Comparison of ENCODE assay signal across 36 cellular contexts in genomic region chrX:19237919-19238318, GRCh38.
"Had no signal": no experiment of that assay in that cellular context is flagged by ENCODE, and none has a peak within 500 bp of the region (broad histone marks: within the 10 kb centered on the region; RNA-seq: fewer than 3 reads in every experiment).

No MANE protein-coding gene starts in this region.

- DNase-seq: activated CD4-positive, alpha-beta memory T cell treated with anti-CD3 and anti-CD28 coated beads, Interleukin-2, amount 10 ng/mL, durations not matched to agents 7 days and 5 days; activated CD4-positive, alpha-beta T cell treated with anti-CD3 and anti-CD28 coated beads for 1 hour; activated CD4-positive, alpha-beta T cell treated with anti-CD3 and anti-CD28 coated beads for 48 hours; activated CD4-positive, CD25-positive, alpha-beta regulatory T cell; activated CD8-positive, alpha-beta memory T cell treated with anti-CD3 and anti-CD28 coated beads for 24 hours; activated CD8-positive, alpha-beta memory T cell treated with anti-CD3 and anti-CD28 coated beads, Interleukin-2, amount 10 ng/mL, durations not matched to agents 7 days and 5 days; activated CD8-positive, alpha-beta memory T cell treated with anti-CD3 and anti-CD28 coated beads, Interleukin-2, amount 50 U/mL, for 48 hours; activated effector memory CD4-positive, alpha-beta T cell treated with Interleukin-2 at 50 U/mL for 16 hours; activated naive CD4-positive, alpha-beta T cell; activated naive CD4-positive, alpha-beta T cell treated with anti-CD3 and anti-CD28 coated beads, Interleukin-2, amount 50 U/mL, for 16 hours; activated naive CD8-positive, alpha-beta T cell treated with anti-CD3 and anti-CD28 coated beads for 36 hours; activated T-cell treated with anti-CD3 and anti-CD28 coated beads, Interleukin-2, amount 50 U/mL, for 48 hours; amniotic stem cell; body of pancreas; NCI-H1092 treated with DMSO at 0.1 percent for 48 hours; NCI-H1417; NCI-H146; NCI-H187; NCI-H2029 treated with DMSO at 0.1 percent for 48 hours; NCI-H2107; NCI-H2171; NCI-H510A; NCI-H526; NCI-H748 treated with DMSO at 0.1 percent for 48 hours; NK-92 treated with Interleukin-12 subunit alpha and Interleukin-12 subunit beta, amount 100 ng/mL, for 24 hours; PC-3; Peyer's patch; RPMI8226; SHP77; SJCRH30; T1000; WERI-Rb-1 had no signal

- H3K27me3 ChIP-seq: ascending aorta, body of pancreas, breast epithelium, Peyer's patch, SJCRH30 had no signal

- H3K27ac Mint-ChIP-seq: activated CD4-positive, alpha-beta memory T cell treated with anti-CD3 and anti-CD28 coated beads, Interleukin-2, amount 10 ng/mL, durations not matched to agents 7 days and 5 days; activated CD8-positive, alpha-beta memory T cell treated with anti-CD3 and anti-CD28 coated beads, Interleukin-2, amount 10 ng/mL, durations not matched to agents 7 days and 5 days; activated naive CD8-positive, alpha-beta T cell treated with anti-CD3 and anti-CD28 coated beads for 36 hours had no signal

- H3K4me3 ChIP-seq: ascending aorta, body of pancreas, breast epithelium, K562, Peyer's patch, SJCRH30, SK-N-MC had no signal

- H3K9me3 ChIP-seq: ascending aorta, body of pancreas, SJCRH30 had no signal

- H3K27ac ChIP-seq: ascending aorta, body of pancreas, breast epithelium, Peyer's patch, SJCRH30, SK-N-MC, WERI-Rb-1 had no signal

- ATAC-seq: activated CD8-positive, alpha-beta memory T cell treated with anti-CD3 and anti-CD28 coated beads, Interleukin-2, amount 10 ng/mL, durations not matched to agents 7 days and 5 days; body of pancreas; K562; PC-3 had no signal

- H3K4me1 ChIP-seq: ascending aorta, body of pancreas, breast epithelium, Peyer's patch, SJCRH30 had no signal

- H3K4me3 Mint-ChIP-seq: activated CD4-positive, alpha-beta memory T cell treated with anti-CD3 and anti-CD28 coated beads, Interleukin-2, amount 10 ng/mL, durations not matched to agents 7 days and 5 days; activated CD8-positive, alpha-beta memory T cell treated with anti-CD3 and anti-CD28 coated beads, Interleukin-2, amount 10 ng/mL, durations not matched to agents 7 days and 5 days; activated naive CD8-positive, alpha-beta T cell treated with anti-CD3 and anti-CD28 coated beads for 36 hours had no signal

- H3K9me3 Mint-ChIP-seq: activated naive CD8-positive, alpha-beta T cell treated with anti-CD3 and anti-CD28 coated beads for 36 hours had no signal

- H3K36me3 ChIP-seq: ascending aorta, breast epithelium, Peyer's patch, SJCRH30, WERI-Rb-1 had no signal

- H3K4me1 Mint-ChIP-seq: activated CD4-positive, alpha-beta memory T cell treated with anti-CD3 and anti-CD28 coated beads, Interleukin-2, amount 10 ng/mL, durations not matched to agents 7 days and 5 days; activated CD8-positive, alpha-beta memory T cell treated with anti-CD3 and anti-CD28 coated beads, Interleukin-2, amount 10 ng/mL, durations not matched to agents 7 days and 5 days; activated naive CD8-positive, alpha-beta T cell treated with anti-CD3 and anti-CD28 coated beads for 36 hours had no signal

- H3K27me3 Mint-ChIP-seq: activated CD4-positive, alpha-beta memory T cell treated with anti-CD3 and anti-CD28 coated beads, Interleukin-2, amount 10 ng/mL, durations not matched to agents 7 days and 5 days; activated CD8-positive, alpha-beta memory T cell treated with anti-CD3 and anti-CD28 coated beads, Interleukin-2, amount 10 ng/mL, durations not matched to agents 7 days and 5 days had no signal
